Comparison of ENCODE assay signal across 1 cellular context in the genomic region with DNA sequence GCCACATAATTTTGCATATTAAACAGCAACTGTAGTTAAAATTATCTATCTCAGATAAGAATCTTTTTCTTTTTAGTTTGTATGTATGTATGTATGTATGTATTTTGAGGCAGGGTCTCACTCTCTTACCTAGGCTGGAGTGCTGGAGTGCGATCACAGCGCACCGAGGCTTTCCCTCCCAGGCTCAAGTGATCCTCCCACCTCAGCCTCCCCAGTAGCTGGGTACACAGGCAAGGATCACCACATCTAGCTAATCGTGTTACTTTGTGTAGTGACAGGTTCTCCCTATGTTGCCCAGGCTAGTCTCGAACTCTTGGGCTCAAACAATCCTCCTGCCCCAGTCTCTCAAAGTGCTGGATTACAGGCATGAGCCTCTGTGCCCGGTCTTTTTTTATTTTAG.
TF ChIP-seq lines count a peak whose summit lies in the region.

No MANE protein-coding gene starts in this region.

TF ChIP-seq in GM23338, 12 proteins besides CTCF, POLR2A, EP300 and RAD21 (continued from another document):
- TF ChIP-seq, protein P1, sequence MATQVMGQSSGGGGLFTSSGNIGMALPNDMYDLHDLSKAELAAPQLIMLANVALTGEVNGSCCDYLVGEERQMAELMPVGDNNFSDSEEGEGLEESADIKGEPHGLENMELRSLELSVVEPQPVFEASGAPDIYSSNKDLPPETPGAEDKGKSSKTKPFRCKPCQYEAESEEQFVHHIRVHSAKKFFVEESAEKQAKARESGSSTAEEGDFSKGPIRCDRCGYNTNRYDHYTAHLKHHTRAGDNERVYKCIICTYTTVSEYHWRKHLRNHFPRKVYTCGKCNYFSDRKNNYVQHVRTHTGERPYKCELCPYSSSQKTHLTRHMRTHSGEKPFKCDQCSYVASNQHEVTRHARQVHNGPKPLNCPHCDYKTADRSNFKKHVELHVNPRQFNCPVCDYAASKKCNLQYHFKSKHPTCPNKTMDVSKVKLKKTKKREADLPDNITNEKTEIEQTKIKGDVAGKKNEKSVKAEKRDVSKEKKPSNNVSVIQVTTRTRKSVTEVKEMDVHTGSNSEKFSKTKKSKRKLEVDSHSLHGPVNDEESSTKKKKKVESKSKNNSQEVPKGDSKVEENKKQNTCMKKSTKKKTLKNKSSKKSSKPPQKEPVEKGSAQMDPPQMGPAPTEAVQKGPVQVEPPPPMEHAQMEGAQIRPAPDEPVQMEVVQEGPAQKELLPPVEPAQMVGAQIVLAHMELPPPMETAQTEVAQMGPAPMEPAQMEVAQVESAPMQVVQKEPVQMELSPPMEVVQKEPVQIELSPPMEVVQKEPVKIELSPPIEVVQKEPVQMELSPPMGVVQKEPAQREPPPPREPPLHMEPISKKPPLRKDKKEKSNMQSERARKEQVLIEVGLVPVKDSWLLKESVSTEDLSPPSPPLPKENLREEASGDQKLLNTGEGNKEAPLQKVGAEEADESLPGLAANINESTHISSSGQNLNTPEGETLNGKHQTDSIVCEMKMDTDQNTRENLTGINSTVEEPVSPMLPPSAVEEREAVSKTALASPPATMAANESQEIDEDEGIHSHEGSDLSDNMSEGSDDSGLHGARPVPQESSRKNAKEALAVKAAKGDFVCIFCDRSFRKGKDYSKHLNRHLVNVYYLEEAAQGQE (IDR thresholded peaks at IDR 0.05; ENCODE audit: unreplicated experiment), result no peak
- no peak for TF ChIP-seq CREB1 (CRISPR knock-in tag; IDR thresholded peaks at IDR 0.05; ENCODE audit: low read depth)
- no peak for TF ChIP-seq POLR2AphosphoS5 (IDR thresholded peaks at IDR 0.05; ENCODE audit: low read depth)
TF ChIP-seq in GM23338: peak in this region for 0.
